Comparison of ENCODE assay signal across 18 cellular contexts in genomic region chr16:3274490-3274889, GRCh38. TPM values are rescaled to one million over a fixed set of nuclear protein-coding genes. Genes with fewer than 3 reads are reported as not detected.
DNase-seq lines count a peak whose midpoint lies in the region; TF ChIP-seq lines count a peak whose summit lies in the region.
"Had no signal": no experiment of that assay in that cellular context is flagged by ENCODE, and none has a peak within 500 bp of the region (broad histone marks: within the 10 kb centered on the region; RNA-seq: fewer than 3 reads in every experiment).

No MANE protein-coding gene starts in this region.

- DNase-seq in EH (ENCODE audit: low read depth): peak; percentile 38
- DNase-seq in NCI-H226: peak; percentile 82
- peak; percentile 27 for DNase-seq in choroid plexus epithelial cell (ENCODE audit: low read depth)
- DNase-seq in SHP77 (lab: John Stamatoyannopoulos, UW): no peak
- no peak for DNase-seq in occipital lobe (lab: John Stamatoyannopoulos, UW)
- no peak for DNase-seq in NCI-H2107 (lab: John Stamatoyannopoulos, UW)
- DNase-seq: activated CD4-positive, alpha-beta memory T cell treated with anti-CD3 and anti-CD28 coated beads for 36 hours; activated effector memory CD4-positive, alpha-beta T cell treated with anti-CD3 and anti-CD28 coated beads, Interleukin-2, amount 50 U/mL, for 16 hours; CD4-positive, alpha-beta T cell; central memory CD4-positive, alpha-beta T cell; erythroblast; mesendoderm; MV-4-11; NK-92 treated with Interleukin-12 subunit alpha and Interleukin-12 subunit beta, amount 100 ng/mL, for 24 hours; posterior cingulate gyrus; stimulated activated CD4-positive, alpha-beta T cell treated with anti-CD3 and anti-CD28 coated beads, Interleukin-2, amount 100 ng/mL, for 48 hours; stimulated activated naive CD8-positive, alpha-beta T cell treated with anti-CD3 and anti-CD28 coated beads, Interleukin-15, Interleukin-2, amounts not matched to agents 100 U/mL and 50 U/mL, for 24 hours had no signal

- no peak for TF ChIP-seq CTCF in choroid plexus epithelial cell (conservative IDR thresholded peaks at IDR 0.05; ENCODE audit: low read depth, low read length)

- no peak overlapping the region for H3K4me3 ChIP-seq in choroid plexus epithelial cell (ENCODE audit: low read depth, low read length)

RNA-seq across cellular contexts. Expression of gene ZNF263, which starts 8.8 kb away (rescaled TPM):
- total RNA-seq in occipital lobe: 55.4 TPM

RNA-seq across cellular contexts. Expression of gene MEFV, which starts 18.1 kb away (rescaled TPM):
- total RNA-seq in occipital lobe: 0.47 TPM
- total RNA-seq: T-helper 1 cell treated with Interleukin-12 subunit alpha and Interleukin-12 subunit beta and Interleukin-4 antibody, amounts not matched to agents 30 ng/mL and 1 ng/mL, for 36 hours had no signal

RNA-seq across cellular contexts. Expression of gene TIGD7, which starts 30.7 kb away (rescaled TPM):
- total RNA-seq in occipital lobe: 26.4 TPM

RNA-seq across cellular contexts. Expression of gene ZNF75A, which starts 30.8 kb away (rescaled TPM):
- total RNA-seq in occipital lobe: 35.4 TPM

RNA-seq across cellular contexts. Expression of gene ZNF200, which starts 39.5 kb away (rescaled TPM):
- 17.9 TPM for total RNA-seq in occipital lobe

Comparison
In these comparisons a context has a peak if more than half of its experiments do, and no peak if none do; other contexts are left out.
1. DNase-seq: peak in EH (single experiment), NCI-H226 (single experiment) and choroid plexus epithelial cell (single experiment); none in SHP77 (0 of 2), occipital lobe (single experiment) and NCI-H2107 (single experiment).